In genomic region chr1:229374485-229374884, GRCh38 we compare ENCODE assay signal across 33 cellular contexts. TPM values are rescaled to one million over a fixed set of nuclear protein-coding genes. Genes with fewer than 3 reads are reported as not detected.
"Had no signal": no experiment of that assay in that cellular context is flagged by ENCODE, and none has a peak within 500 bp of the region (broad histone marks: within the 10 kb centered on the region; RNA-seq: fewer than 3 reads in every experiment).

No MANE protein-coding gene starts in this region.

- H3K9me3 Mint-ChIP-seq: immature natural killer cell; naive thymus-derived CD8-positive, alpha-beta T cell; nephron; neural crest cell; stimulated activated effector memory CD8-positive, alpha-beta T cell treated with anti-CD3 and anti-CD28 coated beads, Interleukin-12 subunit alpha, Interleukin-12 subunit beta, amount 100 ng/mL, for 72 hours; stimulated activated naive CD8-positive, alpha-beta T cell treated with anti-CD3 and anti-CD28 coated beads, Interleukin-15, Interleukin-2, amounts not matched to agents 100 ng/mL and 50 ng/mL, for 24 hours; type B pancreatic cell had no signal

- H3K4me3 Mint-ChIP-seq: immature natural killer cell; naive thymus-derived CD8-positive, alpha-beta T cell; nephron; neural crest cell; stimulated activated effector memory CD8-positive, alpha-beta T cell treated with anti-CD3 and anti-CD28 coated beads, Interleukin-12 subunit alpha, Interleukin-12 subunit beta, amount 100 ng/mL, for 72 hours; stimulated activated naive CD8-positive, alpha-beta T cell treated with anti-CD3 and anti-CD28 coated beads, Interleukin-15, Interleukin-2, amounts not matched to agents 100 ng/mL and 50 ng/mL, for 24 hours; type B pancreatic cell had no signal

- H3K36me3 ChIP-seq: left lung, lower lobe of right lung, neutrophil, pancreas, prostate gland, suprapubic skin, thoracic aorta, tibial artery, uterus had no signal

- H3K27me3 ChIP-seq: pancreas, uterus had no signal

- H3K27ac Mint-ChIP-seq: immature natural killer cell; naive thymus-derived CD8-positive, alpha-beta T cell; nephron; stimulated activated effector memory CD8-positive, alpha-beta T cell treated with anti-CD3 and anti-CD28 coated beads, Interleukin-12 subunit alpha, Interleukin-12 subunit beta, amount 100 ng/mL, for 72 hours; stimulated activated naive CD8-positive, alpha-beta T cell treated with anti-CD3 and anti-CD28 coated beads, Interleukin-15, Interleukin-2, amounts not matched to agents 100 ng/mL and 50 ng/mL, for 24 hours; type B pancreatic cell had no signal

- H3K9me3 ChIP-seq: left lung, lower lobe of right lung, neutrophil, pancreas, prostate gland, suprapubic skin, thoracic aorta, tibial artery, uterus had no signal

- ATAC-seq: left colon; left lung; lower lobe of right lung; naive thymus-derived CD8-positive, alpha-beta T cell; pancreas; right cardiac atrium; sciatic nerve; stimulated activated effector memory CD8-positive, alpha-beta T cell treated with anti-CD3 and anti-CD28 coated beads, Interleukin-12 subunit alpha, Interleukin-12 subunit beta, amount 100 ng/mL, for 72 hours had no signal

- H3K4me1 Mint-ChIP-seq: immature natural killer cell; neural crest cell; stimulated activated effector memory CD8-positive, alpha-beta T cell treated with anti-CD3 and anti-CD28 coated beads, Interleukin-12 subunit alpha, Interleukin-12 subunit beta, amount 100 ng/mL, for 72 hours had no signal

- DNase-seq: hypothalamus; immature natural killer cell; kidney; left colon; left lung; lower lobe of right lung; mammary epithelial cell; mesenchymal stem cell; naive thymus-derived CD8-positive, alpha-beta T cell; occipital lobe; pancreas; posterior cingulate gyrus; retina; right cardiac atrium; stimulated activated CD4-positive, alpha-beta T cell treated with anti-CD3 and anti-CD28 coated beads, Interleukin-12 subunit alpha, Interleukin-12 subunit beta, amount 100 ng/mL, for 4 hours; stimulated activated CD4-positive, alpha-beta T cell treated with anti-CD3 and anti-CD28 coated beads, Interleukin-15, amount 100 ng/mL, for 24 hours; stimulated activated CD4-positive, alpha-beta T cell treated with anti-CD3 and anti-CD28 coated beads, Interleukin-2, amount 100 ng/mL, for 24 hours; stimulated activated CD4-positive, alpha-beta T cell treated with anti-CD3 and anti-CD28 coated beads, Interleukin-4, amount 100 ng/mL, for 1 hour; stimulated activated naive CD4-positive, alpha-beta T cell; uterus had no signal

- H3K36me3 Mint-ChIP-seq: immature natural killer cell; naive thymus-derived CD8-positive, alpha-beta T cell; stimulated activated effector memory CD8-positive, alpha-beta T cell treated with anti-CD3 and anti-CD28 coated beads, Interleukin-12 subunit alpha, Interleukin-12 subunit beta, amount 100 ng/mL, for 72 hours; type B pancreatic cell had no signal

- H3K4me1 ChIP-seq: left lung, lower lobe of right lung, pancreas, prostate gland, suprapubic skin, uterus had no signal

- H3K4me3 ChIP-seq: left lung, lower lobe of right lung, pancreas, prostate gland, skin epidermis, suprapubic skin, thoracic aorta, tibial artery, uterus had no signal

- H3K27ac ChIP-seq: left lung, lower lobe of right lung, neutrophil, pancreas, prostate gland, skin epidermis, suprapubic skin, thoracic aorta, tibial artery, uterus had no signal

RNA-seq across cellular contexts. Expression of gene ACTA1, which starts 59.4 kb away (rescaled TPM):
- total RNA-seq: kidney, left colon, subcutaneous adipose tissue had no signal
- polyA plus RNA-seq: immature natural killer cell; mammary epithelial cell; naive thymus-derived CD8-positive, alpha-beta T cell had no signal
